ENCODE assay signal across 18 cellular contexts in the genomic region with DNA sequence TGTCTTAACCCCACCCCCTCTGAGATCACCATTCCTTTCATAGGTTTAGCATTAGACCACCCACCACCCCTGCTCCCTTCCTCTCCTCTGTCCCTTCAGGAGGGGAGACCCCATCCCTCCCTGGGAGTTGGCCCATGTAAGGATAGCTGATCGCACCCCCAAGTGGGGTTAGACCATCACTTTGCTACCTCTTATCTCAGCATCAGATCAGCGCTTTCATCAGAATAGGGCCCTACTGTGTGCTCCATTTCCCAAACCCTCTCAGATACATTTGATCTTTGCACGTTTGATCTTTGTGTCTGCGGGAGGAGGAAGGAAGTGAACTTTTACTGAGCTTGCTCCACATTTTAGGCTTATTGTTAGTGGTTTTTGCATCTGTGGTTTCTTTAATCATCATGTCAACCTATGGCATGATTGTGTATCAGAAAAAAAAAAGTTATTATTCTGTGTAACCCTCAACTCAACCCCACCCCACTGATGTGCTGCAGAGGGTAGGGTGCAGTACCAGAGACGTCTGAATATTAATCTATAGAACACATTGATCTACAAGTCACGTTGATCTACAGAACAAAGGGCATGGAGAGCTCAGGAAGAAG.
DNase-seq lines count a peak whose midpoint lies in the region; ATAC-seq and TF ChIP-seq lines count a peak whose summit lies in the region.
"Had no signal": no experiment of that assay in that cellular context is flagged by ENCODE, and none has a peak within 500 bp of the region (broad histone marks: within the 10 kb centered on the region; RNA-seq: fewer than 3 reads in every experiment).

No MANE protein-coding gene starts in this region.

- peaks cover 55% of the 10 kb centered on the region for H3K4me1 Mint-ChIP-seq in activated T-cell treated with anti-CD3 and anti-CD28 coated beads, Interleukin-2, amount 50 U/mL, for 24 hours (ENCODE audit: low read depth)
- peaks cover 41% of the 10 kb centered on the region for H3K4me1 Mint-ChIP-seq in neural crest cell
- H3K4me1 Mint-ChIP-seq: mesothelial cell of epicardium had no signal

- no peaks in the 10 kb centered on the region for H3K36me3 ChIP-seq in SJCRH30
- H3K36me3 ChIP-seq: adrenal gland, cardiac muscle cell had no signal

- H3K9me3 ChIP-seq in SJCRH30 (replicated peaks), result no peaks in the 10 kb centered on the region
- H3K9me3 ChIP-seq: adrenal gland had no signal

- H3K27me3 Mint-ChIP-seq in activated T-cell treated with anti-CD3 and anti-CD28 coated beads, Interleukin-2, amount 50 U/mL, for 24 hours, result no peaks in the 10 kb centered on the region
- no peaks in the 10 kb centered on the region for H3K27me3 Mint-ChIP-seq in neural crest cell (ENCODE audit: low read depth)

- TF ChIP-seq CTCF in neural crest cell (conservative IDR thresholded peaks at IDR 0.05), result no peak

- no peak for DNase-seq in activated T-cell treated with anti-CD3 and anti-CD28 coated beads, Interleukin-2, amount 50 U/mL, for 24 hours
- no peak for DNase-seq in activated T-cell treated with anti-CD3 and anti-CD28 coated beads, Interleukin-2, amount 50 U/mL, for 48 hours
- DNase-seq in T-helper 1 cell, result peak in 3 of 5 donors; percentile 5 to 20 (median 16)
- peak in 1 of 2 donors; percentile 17 for DNase-seq in activated naive CD4-positive, alpha-beta T cell treated with anti-CD3 and anti-CD28 coated beads, Interleukin-2, amount 50 U/mL, for 72 hours (ENCODE audit: low spot score in 2 of 2)
- no peak for DNase-seq in neural crest cell (ENCODE audit: low read depth, low spot score)
- DNase-seq in hepatic stellate cell (ENCODE audit: low spot score), result no peak
- no peak for DNase-seq in SJCRH30
- DNase-seq: adrenal gland; Calu3; IMR-90; NCI-H1092 treated with DMSO at 0.1 percent for 48 hours; NCI-H2107; right cardiac atrium; stimulated activated CD4-positive, alpha-beta T cell treated with anti-CD3 and anti-CD28 coated beads, Interleukin-1b, Interleukin-23, amount 100 ng/mL, for 48 hours had no signal

- peak; percentile 75 to 78 for ATAC-seq in activated naive CD4-positive, alpha-beta T cell treated with anti-CD3 and anti-CD28 coated beads, Interleukin-2, amount 50 U/mL, for 72 hours
- ATAC-seq in HG03571 (IDR thresholded peaks at IDR 0.05; ENCODE audit: unreplicated experiment), result no peak
- ATAC-seq: right cardiac atrium had no signal

- no peaks in the 10 kb centered on the region for H3K4me1 ChIP-seq in SJCRH30

- no peaks in the 10 kb centered on the region; the same call in 1 of the 2 replicates for H3K27me3 ChIP-seq in SJCRH30
- H3K27me3 ChIP-seq: adrenal gland, cardiac muscle cell, hepatocyte had no signal

- H3K27ac ChIP-seq in SJCRH30, result no peak overlapping the region
- H3K27ac ChIP-seq: adrenal gland, cardiac muscle cell, hepatocyte had no signal

- no peak overlapping the region for H3K4me3 ChIP-seq in SJCRH30
- H3K4me3 ChIP-seq: adrenal gland, cardiac muscle cell, hepatocyte had no signal

- H3K9me3 Mint-ChIP-seq in activated T-cell treated with anti-CD3 and anti-CD28 coated beads, Interleukin-2, amount 50 U/mL, for 24 hours, result peaks cover 3% of the 10 kb centered on the region
- peaks cover 10 to 11% of the 10 kb centered on the region in 2 donors for H3K9me3 Mint-ChIP-seq in activated naive CD4-positive, alpha-beta T cell treated with anti-CD3 and anti-CD28 coated beads, Interleukin-2, amount 50 U/mL, for 72 hours
- H3K9me3 Mint-ChIP-seq in neural crest cell, result peaks cover 12% of the 10 kb centered on the region

- peak overlapping the region; percentile 12 for H3K27ac Mint-ChIP-seq in activated T-cell treated with anti-CD3 and anti-CD28 coated beads, Interleukin-2, amount 50 U/mL, for 24 hours
- H3K27ac Mint-ChIP-seq in activated naive CD4-positive, alpha-beta T cell treated with anti-CD3 and anti-CD28 coated beads, Interleukin-2, amount 50 U/mL, for 72 hours, result peak overlapping the region; percentile 36 to 65
- peak overlapping the region; percentile 25 for H3K27ac Mint-ChIP-seq in neural crest cell (ENCODE audit: unreplicated experiment)
- H3K27ac Mint-ChIP-seq: mesothelial cell of epicardium had no signal

- no peaks in the 10 kb centered on the region for H3K36me3 Mint-ChIP-seq in activated T-cell treated with anti-CD3 and anti-CD28 coated beads, Interleukin-2, amount 50 U/mL, for 24 hours (ENCODE audit: low read depth)
- peaks cover 6 to 15% of the 10 kb centered on the region in 2 donors for H3K36me3 Mint-ChIP-seq in activated naive CD4-positive, alpha-beta T cell treated with anti-CD3 and anti-CD28 coated beads, Interleukin-2, amount 50 U/mL, for 72 hours
- H3K36me3 Mint-ChIP-seq in neural crest cell (ENCODE audit: low read depth), result peaks cover 5% of the 10 kb centered on the region
- H3K36me3 Mint-ChIP-seq: mesothelial cell of epicardium had no signal

- H3K4me3 Mint-ChIP-seq in activated T-cell treated with anti-CD3 and anti-CD28 coated beads, Interleukin-2, amount 50 U/mL, for 24 hours, result peak overlapping the region; percentile 23
- no peak overlapping the region for H3K4me3 Mint-ChIP-seq in neural crest cell
- H3K4me3 Mint-ChIP-seq: mesothelial cell of epicardium had no signal

Comparison
In these comparisons a context has a peak if more than half of its experiments do, and no peak if none do; other contexts are left out.
1. DNase-seq: peak in T-helper 1 cell (3 of 5); none in activated T-cell treated with anti-CD3 and anti-CD28 coated beads, Interleukin-2, amount 50 U/mL, for 24 hours (single experiment), activated T-cell treated with anti-CD3 and anti-CD28 coated beads, Interleukin-2, amount 50 U/mL, for 48 hours (0 of 2), neural crest cell (single experiment), hepatic stellate cell (single experiment) and SJCRH30 (0 of 2).
2. Peak in every context shown above with its lines, with median percentiles within 50 percentile points of each other: H3K27ac Mint-ChIP-seq.